Comparison of ENCODE assay signal across 10 cellular contexts in the genomic region with DNA sequence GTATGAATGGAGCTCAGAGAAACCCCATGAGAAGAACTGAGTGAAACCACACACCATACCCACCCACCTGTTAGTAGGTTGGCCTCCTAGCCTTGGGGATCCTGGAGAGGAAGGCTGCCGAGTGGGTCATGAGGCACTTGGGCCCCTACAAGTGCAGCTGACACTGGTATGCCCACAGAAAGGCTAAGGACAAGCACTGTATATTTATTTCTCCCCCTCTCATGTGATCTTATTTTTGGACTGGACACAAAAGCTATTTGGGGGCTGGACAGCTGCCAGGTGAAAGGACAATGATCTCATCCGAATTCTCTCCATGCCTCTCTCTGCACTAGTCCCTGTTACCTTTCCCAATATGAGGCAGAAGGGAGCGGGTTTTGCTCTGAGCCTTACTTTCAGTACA. TPM values are rescaled to one million over a fixed set of nuclear protein-coding genes. Genes with fewer than 3 reads are reported as not detected.
A peak's percentile ranks its signal among the peaks of the same experiment; 100 is the strongest.
DNase-seq lines count a peak whose midpoint lies in the region; ATAC-seq and TF ChIP-seq lines count a peak whose summit lies in the region.
"Had no signal": no experiment of that assay in that cellular context is flagged by ENCODE, and none has a peak within 500 bp of the region (broad histone marks: within the 10 kb centered on the region; RNA-seq: fewer than 3 reads in every experiment).

No MANE protein-coding gene starts in this region.

- H2BK120ac ChIP-seq in mesenchymal stem cell (ENCODE audit: low read depth, low read length) = no peak overlapping the region

- H3K4me1 ChIP-seq in mesenchymal stem cell (ENCODE audit: control insufficient read depth, insufficient read depth, low read depth, low read length) (peaks cover 14% of the 10 kb centered on the region), upper lobe of left lung (peaks cover 18 to 26% (median 22%) of the 10 kb centered on the region in 4 donors)

- H3K23ac ChIP-seq in mesenchymal stem cell (ENCODE audit: low read length in 2 of 2) = no peak overlapping the region

- ATAC-seq in upper lobe of left lung (ENCODE audit: low FRiP score in 2 of 2) = peak in 1 of 2 donors; percentile 10
- no peak for ATAC-seq in activated CD4-positive, alpha-beta T cell treated with anti-CD3 and anti-CD28 coated beads for 36 hours

- WGBS in mesenchymal stem cell = 87% methylated on average over 3 of the region's 3 CpGs
- 48 to 56% methylated on average over 3 of the region's 3 CpGs for WGBS in upper lobe of left lung, 2 donors

- no peak overlapping the region for H2BK15ac ChIP-seq in mesenchymal stem cell (ENCODE audit: low read depth, poor library complexity, severe bottlenecking)

- H3K9me3 Mint-ChIP-seq in activated CD4-positive, alpha-beta T cell treated with anti-CD3 and anti-CD28 coated beads for 36 hours (ENCODE audit: low read depth) = no peaks in the 10 kb centered on the region
- H3K9me3 Mint-ChIP-seq: activated naive CD4-positive, alpha-beta T cell treated with anti-CD3 and anti-CD28 coated beads, Interleukin-2, amount 10 ng/mL, durations not matched to agents 7 days and 5 days; stimulated activated naive CD8-positive, alpha-beta T cell treated with anti-CD3 and anti-CD28 coated beads, Interleukin-15, Interleukin-2, amounts not matched to agents 100 ng/mL and 50 ng/mL, for 24 hours had no signal

- H2AFZ ChIP-seq in mesenchymal stem cell (ENCODE audit: low read depth, low read length) = no peak overlapping the region

- H4K8ac ChIP-seq in mesenchymal stem cell (ENCODE audit: low read length) = no peak overlapping the region

- peak overlapping the region; percentile 79 for H3K9ac ChIP-seq in mesenchymal stem cell (ENCODE audit: low read length)

- TF ChIP-seq POLR2A in upper lobe of left lung (IDR thresholded peaks at IDR 0.05) = no peak

- POLR2A ChIA-PET in activated CD4-positive, alpha-beta T cell treated with anti-CD3 and anti-CD28 coated beads for 36 hours (lab: Charles Lee) = no interaction called here

- no peak overlapping the region for H3K4ac ChIP-seq in mesenchymal stem cell (ENCODE audit: low read depth in 1 of 2, low read length in 2 of 2)

- no peak overlapping the region for H2AK5ac ChIP-seq in mesenchymal stem cell (ENCODE audit: low read length, severe bottlenecking)

- peak; percentile 1 for DNase-seq in DMS79 treated with DMSO at 0.1 percent for 48 hours (lab: John Stamatoyannopoulos, UW)
- DNase-seq in DMS79 (lab: John Stamatoyannopoulos, UW) = no peak
- DNase-seq in coronary artery (ENCODE audit: low spot score) = peak; percentile 84
- DNase-seq in mesenchymal stem cell = peak; percentile 16
- no peak for DNase-seq in upper lobe of left lung
- DNase-seq in NCI-H2171 treated with DMSO at 0.1 percent for 48 hours (lab: John Stamatoyannopoulos, UW) = no peak
- DNase-seq in activated CD4-positive, alpha-beta T cell treated with anti-CD3 and anti-CD28 coated beads for 36 hours = no peak
- DNase-seq in effector CD8-positive, alpha-beta T cell (lab: John Stamatoyannopoulos, UW) = no peak
- DNase-seq: activated naive CD4-positive, alpha-beta T cell treated with anti-CD3 and anti-CD28 coated beads, Interleukin-2, amount 10 ng/mL, durations not matched to agents 7 days and 5 days had no signal

- no peak overlapping the region for H3K27ac Mint-ChIP-seq in activated CD4-positive, alpha-beta T cell treated with anti-CD3 and anti-CD28 coated beads for 36 hours
- H3K27ac Mint-ChIP-seq: activated naive CD4-positive, alpha-beta T cell treated with anti-CD3 and anti-CD28 coated beads, Interleukin-2, amount 10 ng/mL, durations not matched to agents 7 days and 5 days; stimulated activated naive CD8-positive, alpha-beta T cell treated with anti-CD3 and anti-CD28 coated beads, Interleukin-15, Interleukin-2, amounts not matched to agents 100 ng/mL and 50 ng/mL, for 24 hours had no signal

- no peaks in the 10 kb centered on the region for H3K79me1 ChIP-seq in mesenchymal stem cell (replicated peaks; ENCODE audit: low read length, poor library complexity, severe bottlenecking)

- no peaks in the 10 kb centered on the region for H3K36me3 ChIP-seq in mesenchymal stem cell (ENCODE audit: control insufficient read depth in 1 of 2, insufficient read depth in 2 of 2, low read depth in 1 of 2, low read length in 2 of 2)
- H3K36me3 ChIP-seq in upper lobe of left lung = no peaks in the 10 kb centered on the region

- no peak overlapping the region for H2BK12ac ChIP-seq in mesenchymal stem cell (ENCODE audit: low read length in 2 of 2)

- no peaks in the 10 kb centered on the region for H3K27me3 Mint-ChIP-seq in activated CD4-positive, alpha-beta T cell treated with anti-CD3 and anti-CD28 coated beads for 36 hours
- H3K27me3 Mint-ChIP-seq: stimulated activated naive CD8-positive, alpha-beta T cell treated with anti-CD3 and anti-CD28 coated beads, Interleukin-15, Interleukin-2, amounts not matched to agents 100 ng/mL and 50 ng/mL, for 24 hours had no signal

- no peak overlapping the region for H3K14ac ChIP-seq in mesenchymal stem cell (ENCODE audit: low read length in 2 of 2)

- H2BK5ac ChIP-seq in mesenchymal stem cell (ENCODE audit: low read depth, low read length, poor library complexity, severe bottlenecking) = no peak overlapping the region

- H3K4me1 Mint-ChIP-seq in activated CD4-positive, alpha-beta T cell treated with anti-CD3 and anti-CD28 coated beads for 36 hours = no peaks in the 10 kb centered on the region
- H3K4me1 Mint-ChIP-seq: activated naive CD4-positive, alpha-beta T cell treated with anti-CD3 and anti-CD28 coated beads, Interleukin-2, amount 10 ng/mL, durations not matched to agents 7 days and 5 days had no signal

- CTCF ChIA-PET in activated CD4-positive, alpha-beta T cell treated with anti-CD3 and anti-CD28 coated beads for 36 hours (lab: Charles Lee) = interaction anchor here (0.7 to 5.9 kb wide), 24 partner anchors 9 to 450 kb away, joined by 3 to 80 read pairs (median 6); no protein-coding TSS in a partner anchor

- H3K27ac ChIP-seq in coronary artery (peak overlapping the region; percentile 87 to 93), mesenchymal stem cell (ENCODE audit: low read length, poor library complexity, severe bottlenecking) (no peak overlapping the region), upper lobe of left lung (peak overlapping the region in 3 of 4 donors; percentile 10 to 63 (median 50))

- no peaks in the 10 kb centered on the region for H3K36me3 Mint-ChIP-seq in activated CD4-positive, alpha-beta T cell treated with anti-CD3 and anti-CD28 coated beads for 36 hours (ENCODE audit: low read depth)
- H3K36me3 Mint-ChIP-seq: activated naive CD4-positive, alpha-beta T cell treated with anti-CD3 and anti-CD28 coated beads, Interleukin-2, amount 10 ng/mL, durations not matched to agents 7 days and 5 days had no signal

- no peak for TF ChIP-seq CTCF in coronary artery (IDR thresholded peaks at IDR 0.05)
- TF ChIP-seq CTCF in upper lobe of left lung (IDR thresholded peaks at IDR 0.05) = no peak

- peak overlapping the region; percentile 57 for H3K4me3 ChIP-seq in coronary artery
- peak overlapping the region in 1 of 2 experiments; percentile 48 for H3K4me3 ChIP-seq in mesenchymal stem cell (ENCODE audit: insufficient read depth in 1 of 2, low read depth in 1 of 2, low read length in 2 of 2)
- H3K4me3 ChIP-seq in upper lobe of left lung = no peak overlapping the region

- H3K27me3 ChIP-seq in mesenchymal stem cell (ENCODE audit: control insufficient read depth in 1 of 2, insufficient read depth in 1 of 2, low read length in 2 of 2) (no peaks in the 10 kb centered on the region), upper lobe of left lung (no peaks in the 10 kb centered on the region)

- TF ChIP-seq EP300 in upper lobe of left lung (IDR thresholded peaks at IDR 0.05) = no peak

- H3K9me3 ChIP-seq in mesenchymal stem cell (ENCODE audit: control insufficient read depth, low read length) (no peaks in the 10 kb centered on the region), upper lobe of left lung (no peaks in the 10 kb centered on the region)

- H3K4me2 ChIP-seq in mesenchymal stem cell (ENCODE audit: low read length, poor library complexity, severe bottlenecking) = no peak overlapping the region

- no peak overlapping the region for H3K18ac ChIP-seq in mesenchymal stem cell (ENCODE audit: low read depth in 1 of 2, low read length in 2 of 2)

- H4K91ac ChIP-seq in mesenchymal stem cell (ENCODE audit: low read length) = no peak overlapping the region

- intact Hi-C loops in activated CD4-positive, alpha-beta T cell treated with anti-CD3 and anti-CD28 coated beads for 36 hours (cut with DNase I, micrococcal nuclease) = loop anchor here in 1 of 2 experiments (1.0 to 5.0 kb wide), 2 partner anchors 706 to 1006 kb away; no protein-coding TSS in a partner anchor

- no peak overlapping the region for H3K4me3 Mint-ChIP-seq in activated CD4-positive, alpha-beta T cell treated with anti-CD3 and anti-CD28 coated beads for 36 hours
- H3K4me3 Mint-ChIP-seq: activated naive CD4-positive, alpha-beta T cell treated with anti-CD3 and anti-CD28 coated beads, Interleukin-2, amount 10 ng/mL, durations not matched to agents 7 days and 5 days; stimulated activated naive CD8-positive, alpha-beta T cell treated with anti-CD3 and anti-CD28 coated beads, Interleukin-15, Interleukin-2, amounts not matched to agents 100 ng/mL and 50 ng/mL, for 24 hours had no signal

RNA-seq across cellular contexts. Expression of gene FGF1, which starts 12.0 kb away (rescaled TPM):
- 1.3 TPM for polyA plus RNA-seq in mesenchymal stem cell (2013, experiment 1 of 2)
- polyA plus RNA-seq in mesenchymal stem cell (2013, experiment 2 of 2) = 1.8 TPM
- 1 to 10 TPM in 1 of 6 donors, under 1 TPM in 3, not detected in 2; 0.63 to 1.3 (median 0.77) TPM for total RNA-seq in upper lobe of left lung
- total RNA-seq in activated CD4-positive, alpha-beta T cell treated with anti-CD3 and anti-CD28 coated beads for 36 hours = not detected

Comparison
In these comparisons a context has a peak if more than half of its experiments do, and no peak if none do; other contexts are left out.
1. DNase-seq: peak in DMS79 treated with DMSO at 0.1 percent for 48 hours (single experiment), coronary artery (single experiment) and mesenchymal stem cell (single experiment); none in DMS79 (single experiment), upper lobe of left lung (0 of 2), NCI-H2171 treated with DMSO at 0.1 percent for 48 hours (single experiment), activated CD4-positive, alpha-beta T cell treated with anti-CD3 and anti-CD28 coated beads for 36 hours (single experiment) and effector CD8-positive, alpha-beta T cell (single experiment).